In genomic region chr6:49775043-49775442, GRCh38 we compare ENCODE assay signal across 2 cellular contexts.
TF ChIP-seq lines count a peak whose summit lies in the region.

No MANE protein-coding gene starts in this region.

TF ChIP-seq in HCT116, 20 proteins besides CTCF, POLR2A, EP300 and RAD21:
- TF ChIP-seq CEBPB (IDR thresholded peaks at IDR 0.05; ENCODE audit: low read depth) (no peak), ZNF274 (IDR thresholded peaks at IDR 0.05; ENCODE audit: low read depth, low read length) (no peak), SP1 (IDR thresholded peaks at IDR 0.05; ENCODE audit: low read depth) (no peak), EZH2phosphoT487 (IDR thresholded peaks at IDR 0.05; ENCODE audit: borderline replicate concordance) (no peak), YY1 (IDR thresholded peaks at IDR 0.05; ENCODE audit: extremely low read depth, insufficient replicate concordance, low read depth, low read length) (no peak), MAX (IDR thresholded peaks at IDR 0.05) (no peak), ZFX (IDR thresholded peaks at IDR 0.05) (no peak), REST (IDR thresholded peaks at IDR 0.05; ENCODE audit: low read depth) (no peak)

TF ChIP-seq in K562, 482 proteins besides CTCF, POLR2A, EP300 and RAD21:
- no peak for TF ChIP-seq ZBTB11 (CRISPR knock-in tag; IDR thresholded peaks at IDR 0.05)
- no peak for TF ChIP-seq ZNF143 (CRISPR knock-in tag; IDR thresholded peaks at IDR 0.05)
- no peak for TF ChIP-seq ZSCAN32 (CRISPR knock-in tag; IDR thresholded peaks at IDR 0.05)
- 0 out of 2 replicates have a peak, but pooled peaks have one; percentile 9 for TF ChIP-seq FOXM1 (IDR thresholded peaks at IDR 0.05; ENCODE audit: low read depth)
- TF ChIP-seq FOXM1 (CRISPR knock-in tag; IDR thresholded peaks at IDR 0.05; ENCODE audit: low read depth), result no peak
- no peak for TF ChIP-seq KLF1 (tag; IDR thresholded peaks at IDR 0.05)
- no peak for TF ChIP-seq SMARCA5 (IDR thresholded peaks at IDR 0.05)
- TF ChIP-seq ZNF133 (CRISPR knock-in tag; IDR thresholded peaks at IDR 0.05), result no peak
- peak in 1 of 2 experiments; percentile 61; a peak in 1 of 4 replicates for TF ChIP-seq SRF (CRISPR knock-in tag; IDR thresholded peaks at IDR 0.05)
- no peak for TF ChIP-seq ETV5 (CRISPR knock-in tag; IDR thresholded peaks at IDR 0.05; ENCODE audit: low read depth)
- peak; percentile 4 for TF ChIP-seq FOS (IDR thresholded peaks at IDR 0.05; ENCODE audit: extremely low read depth, insufficient read length)
- TF ChIP-seq ZNF23 (CRISPR knock-in tag; IDR thresholded peaks at IDR 0.05), result no peak
- TF ChIP-seq MCM5 (IDR thresholded peaks at IDR 0.05; ENCODE audit: low read depth), result no peak
- no peak for TF ChIP-seq HDGF (IDR thresholded peaks at IDR 0.05)
- no peak for TF ChIP-seq CTCFL (IDR thresholded peaks at IDR 0.05; ENCODE audit: borderline replicate concordance, insufficient read depth, low read depth, low read length, poor library complexity, severe bottlenecking)
- TF ChIP-seq ZNF436 (CRISPR knock-in tag; IDR thresholded peaks at IDR 0.05), result no peak
- TF ChIP-seq ZNF740 (CRISPR knock-in tag; IDR thresholded peaks at IDR 0.05), result no peak
- TF ChIP-seq ZNF740 (tag; IDR thresholded peaks at IDR 0.05), result no peak
- peak; percentile 60 for TF ChIP-seq NFYB (IDR thresholded peaks at IDR 0.05; ENCODE audit: extremely low read depth, insufficient read length)
TF ChIP-seq in K562: peak in this region for 4.
